Comparison of ENCODE assay signal across 12 cellular contexts in genomic region chr11:65530157-65530496, GRCh38. TPM values are rescaled to one million over a fixed set of nuclear protein-coding genes. Genes with fewer than 3 reads are reported as not detected.
A peak's percentile ranks its signal among the peaks of the same experiment; 100 is the strongest.
DNase-seq lines count a peak whose midpoint lies in the region; ATAC-seq, FAIRE-seq and TF ChIP-seq lines count a peak whose summit lies in the region.
"Had no signal": no experiment of that assay in that cellular context is flagged by ENCODE, and none has a peak within 500 bp of the region (broad histone marks: within the 10 kb centered on the region; RNA-seq: fewer than 3 reads in every experiment).

No MANE protein-coding gene starts in this region.

- 86 to 92% methylated on average over 5 of the region's 5 CpGs for WGBS in pancreas, 2 donors

- H3K4me3 Mint-ChIP-seq in HFFc6 = peak overlapping the region; percentile 46; the same call in 1 of the 2 replicates
- H3K4me3 Mint-ChIP-seq in activated naive CD8-positive, alpha-beta T cell treated with anti-CD3 and anti-CD28 coated beads for 36 hours = no peak overlapping the region
- H3K4me3 Mint-ChIP-seq: activated naive CD4-positive, alpha-beta T cell treated with anti-CD3 and anti-CD28 coated beads, Interleukin-2, amount 50 U/mL, for 24 hours had no signal

- intact Hi-C loops in mucosa of descending colon (cut with DNase I, micrococcal nuclease) = loop anchor here in 1 of 2 donors (10.0 kb wide), 1 partner anchor 65 kb away; the partner anchor contains the start of gene KCNK7
- intact Hi-C loops in pancreas (cut with DNase I) = loop anchor here in 2 of 3 donors (10.0 kb wide), 2 partner anchors 55 to 315 kb away; no protein-coding TSS in a partner anchor

- no peaks in the 10 kb centered on the region; the same call in 1 of the 2 replicates for H3F3A ChIP-seq in DOHH2 (ENCODE audit: control insufficient read depth, insufficient read depth)

- no peaks in the 10 kb centered on the region for H3K9me2 ChIP-seq in DOHH2 (replicated peaks; ENCODE audit: control insufficient read depth, low read length)

- ATAC-seq in mucosa of descending colon (peak; percentile 12), pancreas (no peak)
- ATAC-seq: heart left ventricle, psoas muscle had no signal

- H3K27ac Mint-ChIP-seq in HFFc6 = peak overlapping the region; percentile 22; the same call in 1 of the 2 replicates
- peak overlapping the region; percentile 71 for H3K27ac Mint-ChIP-seq in activated naive CD8-positive, alpha-beta T cell treated with anti-CD3 and anti-CD28 coated beads for 36 hours
- H3K27ac Mint-ChIP-seq: activated naive CD4-positive, alpha-beta T cell treated with anti-CD3 and anti-CD28 coated beads, Interleukin-2, amount 50 U/mL, for 24 hours had no signal

- H3K4me1 Mint-ChIP-seq in HFFc6 (ENCODE audit: low read depth) = no peaks in the 10 kb centered on the region; the same call in 1 of the 2 replicates
- peaks cover 22% of the 10 kb centered on the region for H3K4me1 Mint-ChIP-seq in activated naive CD8-positive, alpha-beta T cell treated with anti-CD3 and anti-CD28 coated beads for 36 hours

- H3K36me3 ChIP-seq in DOHH2 (ENCODE audit: control insufficient read depth, low read length) (peaks cover 55% of the 10 kb centered on the region), mucosa of descending colon (ENCODE audit: low read depth) (peaks cover 12% of the 10 kb centered on the region), pancreas (peaks cover 2 to 26% (median 9%) of the 10 kb centered on the region in 3 donors)

- peaks cover 34% of the 10 kb centered on the region for H3K36me3 Mint-ChIP-seq in HFFc6 (ENCODE audit: low read depth)
- peaks cover 19% of the 10 kb centered on the region for H3K36me3 Mint-ChIP-seq in activated naive CD8-positive, alpha-beta T cell treated with anti-CD3 and anti-CD28 coated beads for 36 hours
- H3K36me3 Mint-ChIP-seq: activated naive CD4-positive, alpha-beta T cell treated with anti-CD3 and anti-CD28 coated beads, Interleukin-2, amount 50 U/mL, for 24 hours had no signal

- TF ChIP-seq CTCF in DOHH2 (IDR thresholded peaks at IDR 0.05; ENCODE audit: low read depth, low read length, poor library complexity, severe bottlenecking) (peak; percentile 50), HFFc6 (IDR thresholded peaks at IDR 0.05) (peak; percentile 60), mucosa of descending colon (IDR thresholded peaks at IDR 0.05) (no peak), pancreas (IDR thresholded peaks at IDR 0.05) (no peak)

- no peaks in the 10 kb centered on the region for H3K9me3 Mint-ChIP-seq in HFFc6
- no peaks in the 10 kb centered on the region for H3K9me3 Mint-ChIP-seq in activated naive CD8-positive, alpha-beta T cell treated with anti-CD3 and anti-CD28 coated beads for 36 hours
- H3K9me3 Mint-ChIP-seq: activated naive CD4-positive, alpha-beta T cell treated with anti-CD3 and anti-CD28 coated beads, Interleukin-2, amount 50 U/mL, for 24 hours had no signal

- H3K27me3 Mint-ChIP-seq in HFFc6 (ENCODE audit: insufficient read depth) = peaks cover 4% of the 10 kb centered on the region
- H3K27me3 Mint-ChIP-seq in activated naive CD8-positive, alpha-beta T cell treated with anti-CD3 and anti-CD28 coated beads for 36 hours = no peaks in the 10 kb centered on the region
- H3K27me3 Mint-ChIP-seq: activated naive CD4-positive, alpha-beta T cell treated with anti-CD3 and anti-CD28 coated beads, Interleukin-2, amount 50 U/mL, for 24 hours had no signal

- peaks cover 9% of the 10 kb centered on the region; the same call in 1 of the 2 replicates for H4K20me1 ChIP-seq in DOHH2 (ENCODE audit: control insufficient read depth, insufficient read depth, low read depth, low read length)

- H3K4me1 ChIP-seq in DOHH2 (ENCODE audit: control insufficient read depth, low read length) = peaks cover 10% of the 10 kb centered on the region
- peaks cover 12% of the 10 kb centered on the region for H3K4me1 ChIP-seq in mucosa of descending colon (ENCODE audit: low read depth)
- peaks cover 0 to 8% (median 5%) of the 10 kb centered on the region in 3 donors for H3K4me1 ChIP-seq in pancreas

- H3K79me2 ChIP-seq in DOHH2 (ENCODE audit: control insufficient read depth, low read length) = peaks cover 19% of the 10 kb centered on the region

- H3K27ac ChIP-seq in DOHH2 (ENCODE audit: low read depth, low read length) = no peak overlapping the region
- H3K27ac ChIP-seq in caudate nucleus (ENCODE audit: low read depth, low read length) = no peak overlapping the region
- H3K27ac ChIP-seq in pancreas = no peak overlapping the region
- H3K27ac ChIP-seq: heart left ventricle, psoas muscle, SK-N-MC had no signal

- DNase-seq in HFFc6 (no peak), mucosa of descending colon (no peak), caudate nucleus (lab: John Stamatoyannopoulos, UW) (no peak), pancreas (no peak), NCI-H2227 treated with DMSO at 0.1 percent for 48 hours (lab: John Stamatoyannopoulos, UW) (no peak)
- no peak for DNase-seq in activated naive CD8-positive, alpha-beta T cell treated with anti-CD3 and anti-CD28 coated beads for 36 hours
- DNase-seq in stimulated activated CD4-positive, alpha-beta T cell treated with anti-CD3 and anti-CD28 coated beads, Interleukin-4, amount 100 ng/mL, for 24 hours = no peak
- DNase-seq: heart left ventricle, psoas muscle had no signal

- H3K4me3 ChIP-seq in DOHH2 (ENCODE audit: low read length) (no peak overlapping the region), mucosa of descending colon (no peak overlapping the region), pancreas (no peak overlapping the region)
- H3K4me3 ChIP-seq: heart left ventricle, psoas muscle, SK-N-MC had no signal

- H3K27me3 ChIP-seq in DOHH2 (ENCODE audit: control insufficient read depth, low read length) (no peaks in the 10 kb centered on the region), pancreas (no peaks in the 10 kb centered on the region)
- H3K27me3 ChIP-seq: heart left ventricle had no signal

- no peak overlapping the region for H3K4me2 ChIP-seq in DOHH2 (ENCODE audit: low read length)

- H3K9me3 ChIP-seq in DOHH2 (ENCODE audit: control insufficient read depth, insufficient read depth, low read length) (no peaks in the 10 kb centered on the region), mucosa of descending colon (no peaks in the 10 kb centered on the region), pancreas (no peaks in the 10 kb centered on the region)
- H3K9me3 ChIP-seq: heart left ventricle, psoas muscle had no signal

- no peak for FAIRE-seq in pancreas (lab: Jason Lieb, UNC)

RNA-seq across cellular contexts. Expression of gene SCYL1, which starts 5.2 kb away (rescaled TPM):
- 100 to 1,000 TPM; 120 to 137 (median 126) TPM for total RNA-seq in HFFc6 (2021; fragmentation: NEBNext Ultra II Directional; extraction: Animal tissue kit (Norgen Biotek cat#: 25700))
- 10 to 100 TPM; 70.5 to 80.3 TPM for total RNA-seq in activated naive CD8-positive, alpha-beta T cell treated with anti-CD3 and anti-CD28 coated beads for 36 hours
- total RNA-seq in mucosa of descending colon = 10 to 100 TPM; 60.1 to 77.4 (median 60.3) TPM
- total RNA-seq in pancreas = 10 to 100 TPM; 40.1 to 49.4 (median 41.2) TPM
- polyA plus RNA-seq in pancreas = 10 to 100 TPM; 68.9 to 83.9 TPM

RNA-seq across cellular contexts. Expression of gene LTBP3, which starts 28.0 kb away (rescaled TPM):
- total RNA-seq in HFFc6 (2021; fragmentation: NEBNext Ultra II Directional; extraction: Animal tissue kit (Norgen Biotek cat#: 25700)) = 10 to 100 TPM; 64.0 to 78.1 (median 66.0) TPM
- 10 to 100 TPM; 35.5 to 36.0 TPM for total RNA-seq in activated naive CD8-positive, alpha-beta T cell treated with anti-CD3 and anti-CD28 coated beads for 36 hours
- 100 to 1,000 TPM in 1 of 3 donors, 10 to 100 TPM in 2; 22.6 to 133 (median 36.7) TPM for total RNA-seq in mucosa of descending colon
- total RNA-seq in pancreas = 100 to 1,000 TPM in 1 of 6 donors, 10 to 100 TPM in 5; 44.7 to 119 (median 63.4) TPM
- polyA plus RNA-seq in pancreas = 100 to 1,000 TPM; 118 to 151 TPM

RNA-seq across cellular contexts. Expression of gene MALAT1, which starts 31.3 kb away (rescaled TPM):
- total RNA-seq in HFFc6 (2021; fragmentation: NEBNext Ultra II Directional; extraction: Animal tissue kit (Norgen Biotek cat#: 25700)) = 1,000 to 10,000 TPM; 3,136 to 4,087 (median 3,570) TPM
- 1,000 to 10,000 TPM; 2,463 to 2,829 TPM for total RNA-seq in activated naive CD8-positive, alpha-beta T cell treated with anti-CD3 and anti-CD28 coated beads for 36 hours
- total RNA-seq in mucosa of descending colon (over 10,000 TPM; 10,779 to 14,350 (median 11,224) TPM), pancreas (1,000 to 10,000 TPM; 2,360 to 5,615 (median 3,481) TPM)
- 1,000 to 10,000 TPM in 1 of 2 donors, 100 to 1,000 TPM in 1; 251 to 2,313 TPM for polyA plus RNA-seq in pancreas

RNA-seq across cellular contexts. Expression of gene ZNRD2, which starts 40.1 kb away (rescaled TPM):
- 10 to 100 TPM; 57.7 to 72.0 (median 64.3) TPM for total RNA-seq in HFFc6 (2021; fragmentation: NEBNext Ultra II Directional; extraction: Animal tissue kit (Norgen Biotek cat#: 25700))
- total RNA-seq in activated naive CD8-positive, alpha-beta T cell treated with anti-CD3 and anti-CD28 coated beads for 36 hours = 10 to 100 TPM; 59.1 to 63.3 TPM
- 10 to 100 TPM; 20.9 to 24.6 (median 21.0) TPM for total RNA-seq in mucosa of descending colon
- 10 to 100 TPM; 17.8 to 29.1 (median 20.1) TPM for total RNA-seq in pancreas
- 10 to 100 TPM; 32.5 to 34.8 TPM for polyA plus RNA-seq in pancreas

RNA-seq across cellular contexts. Expression of gene FAM89B, which starts 42.2 kb away (rescaled TPM):
- total RNA-seq in HFFc6 (2021; fragmentation: NEBNext Ultra II Directional; extraction: Animal tissue kit (Norgen Biotek cat#: 25700)) = 10 to 100 TPM; 40.9 to 52.8 (median 43.7) TPM
- 10 to 100 TPM; 13.6 to 15.0 TPM for total RNA-seq in activated naive CD8-positive, alpha-beta T cell treated with anti-CD3 and anti-CD28 coated beads for 36 hours
- 10 to 100 TPM; 26.4 to 61.2 (median 28.5) TPM for total RNA-seq in mucosa of descending colon
- total RNA-seq in pancreas = 10 to 100 TPM; 22.7 to 45.9 (median 28.6) TPM
- 10 to 100 TPM; 37.3 to 49.1 TPM for polyA plus RNA-seq in pancreas

Comparison
In these comparisons a context has a peak if more than half of its experiments do, and no peak if none do; other contexts are left out.
1. CTCF ChIP-seq: peak in DOHH2 (single experiment) and HFFc6 (single experiment); none in mucosa of descending colon (single experiment) and pancreas (0 of 4).